2 cellular contexts compared by ENCODE assay signal in the genomic region with DNA sequence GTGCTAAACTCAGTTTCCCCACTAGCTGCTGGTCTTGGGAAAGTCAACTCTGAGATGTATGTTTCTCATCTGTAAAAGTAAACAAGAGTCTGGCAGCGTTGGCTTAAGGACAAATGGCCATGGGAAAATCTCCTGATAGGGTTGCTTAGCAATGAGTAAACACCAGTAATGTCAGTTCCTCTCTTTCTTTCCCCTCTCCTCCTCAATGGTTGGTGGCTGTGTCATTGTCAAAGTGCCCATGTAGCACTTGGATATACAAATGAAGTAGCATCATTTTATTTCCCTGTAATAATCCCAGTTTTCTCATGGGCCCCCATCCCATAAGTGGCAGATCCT.
TF ChIP-seq lines count a peak whose summit lies in the region.

No MANE protein-coding gene starts in this region.

TF ChIP-seq in SK-N-SH, 30 proteins besides CTCF, POLR2A, EP300 and RAD21 (continued from another document):
- TF ChIP-seq, protein P1, sequence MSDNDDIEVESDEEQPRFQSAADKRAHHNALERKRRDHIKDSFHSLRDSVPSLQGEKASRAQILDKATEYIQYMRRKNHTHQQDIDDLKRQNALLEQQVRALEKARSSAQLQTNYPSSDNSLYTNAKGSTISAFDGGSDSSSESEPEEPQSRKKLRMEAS (IDR thresholded peaks at IDR 0.05; ENCODE audit: low read depth) = no peak
- TF ChIP-seq ELF1 (IDR thresholded peaks at IDR 0.05) = no peak
- TF ChIP-seq SMC3 (IDR thresholded peaks at IDR 0.05; ENCODE audit: low read depth, low read length) = no peak
- TF ChIP-seq, protein P2, sequence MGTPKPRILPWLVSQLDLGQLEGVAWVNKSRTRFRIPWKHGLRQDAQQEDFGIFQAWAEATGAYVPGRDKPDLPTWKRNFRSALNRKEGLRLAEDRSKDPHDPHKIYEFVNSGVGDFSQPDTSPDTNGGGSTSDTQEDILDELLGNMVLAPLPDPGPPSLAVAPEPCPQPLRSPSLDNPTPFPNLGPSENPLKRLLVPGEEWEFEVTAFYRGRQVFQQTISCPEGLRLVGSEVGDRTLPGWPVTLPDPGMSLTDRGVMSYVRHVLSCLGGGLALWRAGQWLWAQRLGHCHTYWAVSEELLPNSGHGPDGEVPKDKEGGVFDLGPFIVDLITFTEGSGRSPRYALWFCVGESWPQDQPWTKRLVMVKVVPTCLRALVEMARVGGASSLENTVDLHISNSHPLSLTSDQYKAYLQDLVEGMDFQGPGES (IDR thresholded peaks at IDR 0.05; ENCODE audit: low read depth, low read length) = no peak
- TF ChIP-seq, protein P3, sequence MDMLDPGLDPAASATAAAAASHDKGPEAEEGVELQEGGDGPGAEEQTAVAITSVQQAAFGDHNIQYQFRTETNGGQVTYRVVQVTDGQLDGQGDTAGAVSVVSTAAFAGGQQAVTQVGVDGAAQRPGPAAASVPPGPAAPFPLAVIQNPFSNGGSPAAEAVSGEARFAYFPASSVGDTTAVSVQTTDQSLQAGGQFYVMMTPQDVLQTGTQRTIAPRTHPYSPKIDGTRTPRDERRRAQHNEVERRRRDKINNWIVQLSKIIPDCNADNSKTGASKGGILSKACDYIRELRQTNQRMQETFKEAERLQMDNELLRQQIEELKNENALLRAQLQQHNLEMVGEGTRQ (IDR thresholded peaks at IDR 0.05; ENCODE audit: borderline replicate concordance, low read depth, low read length) = no peak

TF ChIP-seq in SK-N-SH treated with all-trans-retinoic acid at 6 μM for 48 hours, 23 proteins besides CTCF, POLR2A, EP300 and RAD21 (continued from another document):
- TF ChIP-seq TCF4 (CRISPR knock-in tag; IDR thresholded peaks at IDR 0.05; ENCODE audit: borderline replicate concordance) (no peak), ZNF70 (CRISPR knock-in tag; IDR thresholded peaks at IDR 0.05) (no peak), OSR1 (CRISPR knock-in tag; IDR thresholded peaks at IDR 0.05) (no peak), ZFP30 (CRISPR knock-in tag; IDR thresholded peaks at IDR 0.05) (no peak)
- TF ChIP-seq, protein P4, sequence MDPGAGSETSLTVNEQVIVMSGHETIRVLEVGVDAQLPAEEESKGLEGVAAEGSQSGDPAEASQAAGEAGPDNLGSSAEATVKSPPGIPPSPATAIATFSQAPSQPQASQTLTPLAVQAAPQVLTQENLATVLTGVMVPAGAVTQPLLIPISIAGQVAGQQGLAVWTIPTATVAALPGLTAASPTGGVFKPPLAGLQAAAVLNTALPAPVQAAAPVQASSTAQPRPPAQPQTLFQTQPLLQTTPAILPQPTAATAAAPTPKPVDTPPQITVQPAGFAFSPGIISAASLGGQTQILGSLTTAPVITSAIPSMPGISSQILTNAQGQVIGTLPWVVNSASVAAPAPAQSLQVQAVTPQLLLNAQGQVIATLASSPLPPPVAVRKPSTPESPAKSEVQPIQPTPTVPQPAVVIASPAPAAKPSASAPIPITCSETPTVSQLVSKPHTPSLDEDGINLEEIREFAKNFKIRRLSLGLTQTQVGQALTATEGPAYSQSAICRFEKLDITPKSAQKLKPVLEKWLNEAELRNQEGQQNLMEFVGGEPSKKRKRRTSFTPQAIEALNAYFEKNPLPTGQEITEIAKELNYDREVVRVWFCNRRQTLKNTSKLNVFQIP (CRISPR knock-in tag; IDR thresholded peaks at IDR 0.05; ENCODE audit: borderline replicate concordance, low read depth) = no peak
- TF ChIP-seq, protein P5, sequence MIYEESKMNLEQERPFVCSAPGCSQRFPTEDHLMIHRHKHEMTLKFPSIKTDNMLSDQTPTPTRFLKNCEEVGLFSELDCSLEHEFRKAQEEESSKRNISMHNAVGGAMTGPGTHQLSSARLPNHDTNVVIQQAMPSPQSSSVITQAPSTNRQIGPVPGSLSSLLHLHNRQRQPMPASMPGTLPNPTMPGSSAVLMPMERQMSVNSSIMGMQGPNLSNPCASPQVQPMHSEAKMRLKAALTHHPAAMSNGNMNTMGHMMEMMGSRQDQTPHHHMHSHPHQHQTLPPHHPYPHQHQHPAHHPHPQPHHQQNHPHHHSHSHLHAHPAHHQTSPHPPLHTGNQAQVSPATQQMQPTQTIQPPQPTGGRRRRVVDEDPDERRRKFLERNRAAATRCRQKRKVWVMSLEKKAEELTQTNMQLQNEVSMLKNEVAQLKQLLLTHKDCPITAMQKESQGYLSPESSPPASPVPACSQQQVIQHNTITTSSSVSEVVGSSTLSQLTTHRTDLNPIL (CRISPR knock-in tag; IDR thresholded peaks at IDR 0.05; ENCODE audit: low read depth) = no peak
TF ChIP-seq in SK-N-SH treated with all-trans-retinoic acid at 6 μM for 48 hours: peak in this region for 0.
